In the genomic region with DNA sequence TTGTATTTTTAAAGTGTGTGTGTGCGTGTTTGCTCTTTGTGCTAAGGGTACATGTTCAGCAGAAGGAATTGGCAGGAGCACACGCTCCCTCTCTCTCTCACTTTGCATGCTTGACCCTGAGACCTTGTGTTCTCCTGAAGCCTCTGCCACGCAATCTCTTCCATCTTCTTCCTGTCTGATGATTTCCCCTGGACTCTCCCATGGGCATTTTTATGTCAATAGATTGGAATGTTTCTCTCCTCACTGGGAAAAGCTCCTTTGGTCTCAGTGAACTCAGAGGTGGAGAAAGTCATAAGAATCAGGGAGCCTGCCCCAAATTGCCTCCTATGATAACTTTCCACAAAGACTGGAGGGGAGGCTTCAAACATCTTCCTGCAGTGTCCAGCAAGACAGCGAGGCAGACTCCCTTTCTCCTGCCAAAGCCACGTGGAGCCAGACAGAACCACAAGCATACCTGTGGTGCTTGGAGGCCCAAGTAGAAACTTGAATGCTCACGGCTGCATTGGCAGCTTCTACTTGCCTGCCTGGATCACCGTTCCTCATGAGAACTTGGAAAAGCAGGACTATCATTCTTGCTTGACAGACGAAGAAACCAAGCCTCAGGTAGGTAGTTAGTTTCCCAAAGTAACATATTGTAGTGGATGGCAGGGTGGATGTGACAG, we compare ENCODE assay signal across 14 cellular contexts.
DNase-seq lines count a peak whose midpoint lies in the region; ATAC-seq and TF ChIP-seq lines count a peak whose summit lies in the region.
"Had no signal": no experiment of that assay in that cellular context is flagged by ENCODE, and none has a peak within 500 bp of the region (broad histone marks: within the 10 kb centered on the region; RNA-seq: fewer than 3 reads in every experiment).

No MANE protein-coding gene starts in this region.

- H3K27me3 ChIP-seq in brain microvascular endothelial cell (replicated peaks) (no peaks in the 10 kb centered on the region), left lung (no peaks in the 10 kb centered on the region), thyroid gland (no peaks in the 10 kb centered on the region)

- H3K9me3 ChIP-seq in left lung (no peaks in the 10 kb centered on the region), thyroid gland (no peaks in the 10 kb centered on the region)

- in situ Hi-C loops in brain microvascular endothelial cell (cut with HindIII; ENCODE audit: low pct_ligation_motif_present, low sequenced_read_pairs) = no loop called here

- intact Hi-C loops in left lung (cut with DNase I) = no loop called here
- intact Hi-C loops in thyroid gland (cut with DNase I) = no loop called here

- WGBS in thyroid gland, 2 donors = 69 to 78% methylated on average over 8 of the region's 8 CpGs

- TF ChIP-seq POLR2A in thyroid gland (IDR thresholded peaks at IDR 0.05) = no peak

- peak; percentile 22 for DNase-seq in ELR (ENCODE audit: low read depth)
- peak; percentile 84 for DNase-seq in brain microvascular endothelial cell
- DNase-seq in left lung = no peak
- peak; percentile 90 for DNase-seq in smooth muscle cell of the brain vasculature (ENCODE audit: low read depth, low spot score)
- DNase-seq in thyroid gland = no peak
- no peak for DNase-seq in DMS53 treated with DMSO at 0.1 percent for 48 hours (lab: John Stamatoyannopoulos, UW; ENCODE audit: unreplicated experiment)
- no peak for DNase-seq in SIG-M5 treated with dmso at 0.1 percent for 504 hours (lab: John Stamatoyannopoulos, UW; ENCODE audit: unreplicated experiment)
- DNase-seq: CD8-positive, alpha-beta memory T cell; hypothalamus; naive thymus-derived CD4-positive, alpha-beta T cell; NCI-H1048; stimulated activated CD4-positive, alpha-beta T cell treated with anti-CD3 and anti-CD28 coated beads, Interleukin-4, amount 100 ng/mL, for 4 hours had no signal

- peak; percentile 83 for ATAC-seq in left lung
- ATAC-seq in HG03039 (IDR thresholded peaks at IDR 0.05; ENCODE audit: unreplicated experiment) = no peak
- ATAC-seq: naive thymus-derived CD4-positive, alpha-beta T cell had no signal

- H3K36me3 ChIP-seq in brain microvascular endothelial cell (replicated peaks) (no peaks in the 10 kb centered on the region), left lung (no peaks in the 10 kb centered on the region), thyroid gland (no peaks in the 10 kb centered on the region)

- H3K4me3 ChIP-seq in brain microvascular endothelial cell (ENCODE audit: low read depth, low read length) (no peak overlapping the region), left lung (no peak overlapping the region), thyroid gland (replicated peaks in 1 of 3) (no peak overlapping the region)

- H3K27ac ChIP-seq in brain microvascular endothelial cell = peak overlapping the region; percentile 71
- peak overlapping the region; percentile 23 to 59 for H3K27ac ChIP-seq in left lung
- peak overlapping the region in 1 of 3 donors; percentile 38 for H3K27ac ChIP-seq in thyroid gland
- H3K27ac ChIP-seq: HL-60 had no signal

- no peak for TF ChIP-seq CTCF in brain microvascular endothelial cell (IDR thresholded peaks at IDR 0.05; ENCODE audit: low read depth, low read length, missing control alignments)
- no peak for TF ChIP-seq CTCF in left lung (IDR thresholded peaks at IDR 0.05)
- TF ChIP-seq CTCF in thyroid gland (IDR thresholded peaks at IDR 0.05) = no peak

- H3K4me1 ChIP-seq in left lung (no peaks in the 10 kb centered on the region), thyroid gland (no peaks in the 10 kb centered on the region)

Comparison
In these comparisons a context has a peak if more than half of its experiments do, and no peak if none do; other contexts are left out.
1. DNase-seq: peak in ELR (single experiment), brain microvascular endothelial cell (single experiment) and smooth muscle cell of the brain vasculature (single experiment); none in left lung (0 of 2), thyroid gland (0 of 2), DMS53 treated with DMSO at 0.1 percent for 48 hours (single experiment) and SIG-M5 treated with dmso at 0.1 percent for 504 hours (single experiment).